ENCODE assay signal across 1 cellular context in genomic region chr16:1464894-1465566, GRCh38.
TF ChIP-seq lines count a peak whose summit lies in the region.

No MANE protein-coding gene starts in this region.

TF ChIP-seq in K562, 482 proteins besides CTCF, POLR2A, EP300 and RAD21:
- TF ChIP-seq ZNF232 (CRISPR knock-in tag; IDR thresholded peaks at IDR 0.05) = no peak
- TF ChIP-seq MAX (CRISPR knock-in tag; IDR thresholded peaks at IDR 0.05) = no peak
- TF ChIP-seq POLR2G (IDR thresholded peaks at IDR 0.05; ENCODE audit: low read depth, low read length) = peak; percentile 35; the same call in 1 of the 2 replicates
- TF ChIP-seq JUNB (CRISPR knock-in tag; conservative IDR thresholded peaks at IDR 0.05) = no peak
- TF ChIP-seq SNIP1 (IDR thresholded peaks at IDR 0.05; ENCODE audit: low read depth) = no peak
- TF ChIP-seq NR2C1 (IDR thresholded peaks at IDR 0.05) = no peak
- TF ChIP-seq NR2C1 (tag; IDR thresholded peaks at IDR 0.05) = no peak
- TF ChIP-seq ZBTB17 (CRISPR knock-in tag; IDR thresholded peaks at IDR 0.05) = no peak
